In genomic region chr6:32954212-32954745, GRCh38 we compare ENCODE assay signal across 1 cellular context.
TF ChIP-seq lines count a peak whose summit lies in the region.

No MANE protein-coding gene starts in this region.

TF ChIP-seq in HepG2, 621 proteins besides CTCF, POLR2A, EP300 and RAD21:
- TF ChIP-seq, protein P1, sequence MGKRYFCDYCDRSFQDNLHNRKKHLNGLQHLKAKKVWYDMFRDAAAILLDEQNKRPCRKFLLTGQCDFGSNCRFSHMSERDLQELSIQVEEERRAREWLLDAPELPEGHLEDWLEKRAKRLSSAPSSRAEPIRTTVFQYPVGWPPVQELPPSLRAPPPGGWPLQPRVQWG (CRISPR knock-in tag; IDR thresholded peaks at IDR 0.05; ENCODE audit: borderline replicate concordance, low read depth) = no peak
- TF ChIP-seq ZNF503 (CRISPR knock-in tag; IDR thresholded peaks at IDR 0.05) (no peak), ZNF510 (CRISPR knock-in tag; IDR thresholded peaks at IDR 0.05; ENCODE audit: low read depth) (no peak), CSRNP2 (CRISPR knock-in tag; conservative IDR thresholded peaks at IDR 0.05; ENCODE audit: low read depth) (no peak), E2F1 (CRISPR knock-in tag; IDR thresholded peaks at IDR 0.05) (no peak), HNRNPLL (IDR thresholded peaks at IDR 0.05; ENCODE audit: low read depth, low read length, poor library complexity, severe bottlenecking) (no peak)
